ENCODE assay signal across 8 cellular contexts in genomic region chr10:70053896-70054641, GRCh38. TPM values are rescaled to one million over a fixed set of nuclear protein-coding genes. Genes with fewer than 3 reads are reported as not detected.
A peak's percentile ranks its signal among the peaks of the same experiment; 100 is the strongest.
DNase-seq lines count a peak whose midpoint lies in the region; ATAC-seq and TF ChIP-seq lines count a peak whose summit lies in the region.

No MANE protein-coding gene starts in this region.

- no TSS peak for BruUV-seq in Panc1 (replicated peaks; lab: Mats Ljungman, UMichigan)

- in situ Hi-C loops in Panc1 (cut with HindIII; ENCODE audit: low pct_unique_long_range_greater_than_20kb, low sequenced_read_pairs), result no loop called here

- H3K36me3 ChIP-seq in Panc1 (ENCODE audit: control insufficient read depth, insufficient read depth, low read length), result peaks cover 6% of the 10 kb centered on the region; the same call in 1 of the 2 replicates
- no peaks in the 10 kb centered on the region for H3K36me3 ChIP-seq in effector memory CD4-positive, alpha-beta T cell (ENCODE audit: control insufficient read depth, insufficient read depth, low read length)
- no peaks in the 10 kb centered on the region for H3K36me3 ChIP-seq in muscle layer of colon (ENCODE audit: insufficient read depth, low read length)

- H3K27me3 ChIP-seq in Panc1 (ENCODE audit: control insufficient read depth, insufficient read depth, low read length) (peaks cover 65% of the 10 kb centered on the region), muscle layer of colon (ENCODE audit: control insufficient read depth in 1 of 2, insufficient read depth in 2 of 2, low read length in 2 of 2) (peaks cover 0 to 6% of the 10 kb centered on the region in 2 donors)
- peaks cover 8% of the 10 kb centered on the region for H3K27me3 ChIP-seq in effector memory CD4-positive, alpha-beta T cell (replicated peaks; ENCODE audit: control insufficient read depth, insufficient read depth, low read length, poor library complexity, severe bottlenecking)

- POLR2A ChIA-PET in Panc1 (lab: Charles Lee), result no interaction called here

- H3K9me3 ChIP-seq in Panc1 (ENCODE audit: control insufficient read depth, insufficient read depth, low read depth, low read length) (no peaks in the 10 kb centered on the region), muscle layer of colon (ENCODE audit: low read length) (no peaks in the 10 kb centered on the region)
- H3K9me3 ChIP-seq in effector memory CD4-positive, alpha-beta T cell (ENCODE audit: control insufficient read depth, low read length), result no peaks in the 10 kb centered on the region

- peak; percentile 60 for DNase-seq in GM03348 (ENCODE audit: low spot score)
- no peak for DNase-seq in Panc1 (ENCODE audit: low read depth, low spot score)
- DNase-seq in effector memory CD4-positive, alpha-beta T cell, result no peak
- DNase-seq in NK-92 (lab: John Stamatoyannopoulos, UW; ENCODE audit: unreplicated experiment), result no peak
- no peak for DNase-seq in GM19238 (ENCODE audit: insufficient read length, low spot score)

- intact Hi-C loops in Panc1 (cut with micrococcal nuclease; ENCODE audit: unreplicated experiment), result no loop called here

- peak; percentile 41 for ATAC-seq in Panc1
- no peak for ATAC-seq in GM19324 (IDR thresholded peaks at IDR 0.05; ENCODE audit: low FRiP score, unreplicated experiment)
- ATAC-seq in HG03280 (IDR thresholded peaks at IDR 0.05; ENCODE audit: unreplicated experiment), result no peak

- CTCF ChIA-PET in Panc1 (lab: Charles Lee), result no interaction called here

- peak; percentile 66 for TF ChIP-seq CTCF in Panc1 (IDR thresholded peaks at IDR 0.05)

- H3K4me1 ChIP-seq in Panc1 (ENCODE audit: control insufficient read depth, insufficient read depth, low read length) (peaks cover 5% of the 10 kb centered on the region; the same call in 1 of the 2 replicates), muscle layer of colon (ENCODE audit: insufficient read depth, low read length) (peaks cover 7% of the 10 kb centered on the region)
- peaks cover 10% of the 10 kb centered on the region for H3K4me1 ChIP-seq in effector memory CD4-positive, alpha-beta T cell (ENCODE audit: control insufficient read depth, insufficient read depth, low read length, poor library complexity, severe bottlenecking)

- H3K9ac ChIP-seq in muscle layer of colon (ENCODE audit: low read length), result no peak overlapping the region

- H3K4me3 ChIP-seq in Panc1 (ENCODE audit: low read depth in 2 of 2, low read length in 2 of 2) (peak overlapping the region; percentile 24 to 61), muscle layer of colon (ENCODE audit: low read depth in 1 of 2, low read length in 2 of 2) (peak overlapping the region; percentile 68 to 91)
- peak overlapping the region; percentile 30 for H3K4me3 ChIP-seq in effector memory CD4-positive, alpha-beta T cell (ENCODE audit: insufficient read depth, low read depth, low read length, poor library complexity, severe bottlenecking)

- H3K27ac ChIP-seq in Panc1 (ENCODE audit: low read length), result no peak overlapping the region
- H3K27ac ChIP-seq in effector memory CD4-positive, alpha-beta T cell (ENCODE audit: insufficient read depth, low read length, poor library complexity, severe bottlenecking), result no peak overlapping the region
- no peak overlapping the region for H3K27ac ChIP-seq in muscle layer of colon (ENCODE audit: low read depth, low read length)

RNA-seq across cellular contexts. Expression of gene MACROH2A2, which starts 1.4 kb away (rescaled TPM):
- 3.0 TPM for total RNA-seq in Panc1 (2021; ENCODE audit: unreplicated experiment)
- polyA plus RNA-seq in Panc1 (2012; ENCODE audit: insufficient read length), result 2.5 TPM
